ENCODE assay signal across 16 cellular contexts in the genomic region with DNA sequence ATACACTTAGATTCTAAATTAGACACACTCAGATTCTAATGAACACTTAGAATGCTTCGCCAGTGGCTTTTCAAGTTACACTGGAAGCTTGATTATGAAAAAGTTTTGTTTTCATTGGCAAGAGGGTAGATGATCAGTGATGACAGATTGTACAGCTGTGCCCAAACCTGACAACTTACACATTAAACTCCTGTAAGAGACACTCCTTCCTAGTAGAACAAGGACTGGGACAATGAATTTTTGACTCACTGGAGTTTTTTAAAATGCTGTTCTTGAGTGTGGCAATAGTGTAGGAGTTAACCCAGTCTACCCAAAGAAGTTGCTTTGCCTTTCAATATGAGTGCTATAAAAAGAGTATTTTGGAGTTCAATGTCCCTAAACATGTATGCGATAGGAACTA.
A peak's percentile ranks its signal among the peaks of the same experiment; 100 is the strongest.
DNase-seq lines count a peak whose midpoint lies in the region; ATAC-seq, FAIRE-seq and TF ChIP-seq lines count a peak whose summit lies in the region.
"Had no signal": no experiment of that assay in that cellular context is flagged by ENCODE, and none has a peak within 500 bp of the region (broad histone marks: within the 10 kb centered on the region; RNA-seq: fewer than 3 reads in every experiment).

No MANE protein-coding gene starts in this region.

- H3K27me3 ChIP-seq in PC-3 (ENCODE audit: low read length) = no peaks in the 10 kb centered on the region
- H3K27me3 ChIP-seq in keratinocyte (ENCODE audit: control insufficient read depth, extremely low read depth, insufficient read depth, low read length) = no peaks in the 10 kb centered on the region
- H3K27me3 ChIP-seq: transverse colon had no signal

- no peaks in the 10 kb centered on the region for H3K36me3 ChIP-seq in PC-3 (ENCODE audit: low read depth, low read length)
- H3K36me3 ChIP-seq in keratinocyte (ENCODE audit: control insufficient read depth in 2 of 2, extremely low read depth in 1 of 2, insufficient read depth in 2 of 2, low read length in 2 of 2) = no peaks in the 10 kb centered on the region
- H3K36me3 ChIP-seq: transverse colon, WERI-Rb-1 had no signal

- FAIRE-seq in keratinocyte (lab: Jason Lieb, UNC) = no peak

- TF ChIP-seq CTCF in AG10803 (conservative IDR thresholded peaks at IDR 0.05; ENCODE audit: low read length) (no peak), PC-3 (conservative IDR thresholded peaks at IDR 0.05; ENCODE audit: low read depth, low read length) (no peak), keratinocyte (optimal IDR thresholded peaks at IDR 0.05 in 1 of 3, IDR thresholded peaks at IDR 0.05 in 1 of 3, conservative IDR thresholded peaks at IDR 0.05 in 1 of 3; ENCODE audit: extremely low read depth in 1 of 3, insufficient read depth in 2 of 3, low read length in 3 of 3) (no peak)

- no peaks in the 10 kb centered on the region for H3K79me2 ChIP-seq in PC-3 (ENCODE audit: low read length)
- H3K79me2 ChIP-seq in keratinocyte (ENCODE audit: control insufficient read depth, insufficient read depth, low read length) = no peaks in the 10 kb centered on the region

- H3K4me3 ChIP-seq in AG10803 (ENCODE audit: low read length) (no peak overlapping the region), PC-3 (ENCODE audit: low read length) (no peak overlapping the region), keratinocyte (ENCODE audit: control insufficient read depth in 2 of 3, extremely low read depth in 1 of 3, insufficient read depth in 2 of 3, low read depth in 1 of 3, low read length in 3 of 3) (no peak overlapping the region)
- H3K4me3 ChIP-seq: transverse colon had no signal

- POLR2A ChIA-PET in PC-3 (lab: Charles Lee; ENCODE audit: unreplicated experiment) = no interaction called here

- intact Hi-C loops in PC-3 (cut with micrococcal nuclease) = no loop called here

- no peaks in the 10 kb centered on the region for H3K9me3 ChIP-seq in PC-3 (ENCODE audit: low read length)
- no peaks in the 10 kb centered on the region for H3K9me3 ChIP-seq in keratinocyte (ENCODE audit: control insufficient read depth, low read depth, low read length)
- H3K9me3 ChIP-seq: transverse colon had no signal

- peak; percentile 12 for DNase-seq in AG10803 (ENCODE audit: low read depth)
- no peak for DNase-seq in PC-3
- peak; percentile 46 for DNase-seq in epithelial cell of prostate (ENCODE audit: low read depth, low spot score)
- DNase-seq in keratinocyte (ENCODE audit: low read depth, low spot score) = no peak
- no peak for DNase-seq in AML-193 (lab: John Stamatoyannopoulos, UW)
- DNase-seq in occipital lobe (lab: John Stamatoyannopoulos, UW) = no peak
- no peak for DNase-seq in activated T-cell treated with anti-CD3 and anti-CD28 coated beads, Interleukin-2, amount 50 U/mL, for 1 hour
- DNase-seq: activated CD8-positive, alpha-beta memory T cell treated with anti-CD3 and anti-CD28 coated beads, Interleukin-2, amount 50 U/mL, for 4 hours; activated naive CD4-positive, alpha-beta T cell treated with anti-CD3 and anti-CD28 coated beads, Interleukin-2, amount 50 U/mL, for 16 hours; foreskin melanocyte; islet precursor cell; MM.1S; NCI-H2227 treated with DMSO at 0.1 percent for 48 hours; transverse colon; WERI-Rb-1 had no signal

- peak; percentile 51 for ATAC-seq in PC-3
- no peak for ATAC-seq in GM18517 (IDR thresholded peaks at IDR 0.05; ENCODE audit: unreplicated experiment)

- H3K9ac ChIP-seq in PC-3 (ENCODE audit: low read length) (no peak overlapping the region), keratinocyte (ENCODE audit: control insufficient read depth, extremely low read depth, insufficient read depth, low read length) (peak overlapping the region; percentile 20)

- no TSS peak for BruUV-seq in PC-3 (replicated peaks; lab: Mats Ljungman, UMichigan)

- H3K4me2 ChIP-seq in PC-3 (ENCODE audit: low read length) (peak overlapping the region; percentile 54), keratinocyte (ENCODE audit: control insufficient read depth, extremely low read depth, insufficient read depth, low read depth, low read length) (peak overlapping the region; percentile 54)

- H3K9me1 ChIP-seq in keratinocyte (ENCODE audit: control insufficient read depth, extremely low read depth, insufficient read depth, low read length) = no peaks in the 10 kb centered on the region

- peak overlapping the region; percentile 33 for H3K27ac ChIP-seq in PC-3 (ENCODE audit: low read length)
- H3K27ac ChIP-seq in epithelial cell of prostate = peak overlapping the region; percentile 96
- peak overlapping the region; percentile 76 for H3K27ac ChIP-seq in keratinocyte (ENCODE audit: control insufficient read depth, insufficient read depth, low read length)
- H3K27ac ChIP-seq: transverse colon, WERI-Rb-1 had no signal

- H3K9me2 ChIP-seq in PC-3 (replicated peaks; ENCODE audit: low read length) = no peaks in the 10 kb centered on the region

- H4K20me1 ChIP-seq in PC-3 (ENCODE audit: low read length) (no peaks in the 10 kb centered on the region), keratinocyte (ENCODE audit: control insufficient read depth, extremely low read depth, insufficient read depth, low read length) (no peaks in the 10 kb centered on the region)

- no peaks in the 10 kb centered on the region for H3F3A ChIP-seq in PC-3 (ENCODE audit: low read length, unreplicated experiment)

- H2AFZ ChIP-seq in PC-3 (ENCODE audit: low read length) = no peak overlapping the region
- H2AFZ ChIP-seq in keratinocyte (ENCODE audit: control insufficient read depth, low read length) = no peak overlapping the region

- dilution Hi-C loops in keratinocyte (cut with MboI; ENCODE audit: extremely low pct_ligation_motif_present, low sequenced_read_pairs) = no loop called here

- H3K4me1 ChIP-seq in PC-3 (ENCODE audit: insufficient read depth, low read length) (peaks cover 15% of the 10 kb centered on the region), keratinocyte (ENCODE audit: control insufficient read depth, extremely low read depth, insufficient read depth, low read length) (peaks cover 21% of the 10 kb centered on the region)
- H3K4me1 ChIP-seq: transverse colon had no signal

- CTCF ChIA-PET in PC-3 (lab: Charles Lee) = no interaction called here

Comparison
In these comparisons a context has a peak if more than half of its experiments do, and no peak if none do; other contexts are left out.
1. DNase-seq: peak in AG10803 (single experiment) and epithelial cell of prostate (single experiment); none in PC-3 (single experiment), keratinocyte (single experiment), AML-193 (0 of 2), occipital lobe (single experiment) and activated T-cell treated with anti-CD3 and anti-CD28 coated beads, Interleukin-2, amount 50 U/mL, for 1 hour (single experiment).
2. H3K27ac ChIP-seq: peak in every context shown above with its lines; median percentile 96 in epithelial cell of prostate; 76 in keratinocyte; 33 in PC-3.